Comparison of ENCODE assay signal across 8 cellular contexts in genomic region chr16:74296120-74296464, GRCh38. TPM values are rescaled to one million over a fixed set of nuclear protein-coding genes. Genes with fewer than 3 reads are reported as not detected.
DNase-seq lines count a peak whose midpoint lies in the region; ATAC-seq, FAIRE-seq and TF ChIP-seq lines count a peak whose summit lies in the region.

No MANE protein-coding gene starts in this region.

- peak overlapping the region; percentile 98 for H3K27ac Mint-ChIP-seq in activated T-cell treated with anti-CD3 and anti-CD28 coated beads, Interleukin-2, amount 50 U/mL, for 24 hours

- ATAC-seq in HG03045 (IDR thresholded peaks at IDR 0.05; ENCODE audit: unreplicated experiment) (peak; percentile 6), omental fat pad (ENCODE audit: low FRiP score) (no peak)

- FAIRE-seq in frontal cortex (lab: Jason Lieb, UNC) = no peak

- peaks cover 39% of the 10 kb centered on the region for H3K4me1 Mint-ChIP-seq in activated T-cell treated with anti-CD3 and anti-CD28 coated beads, Interleukin-2, amount 50 U/mL, for 24 hours (ENCODE audit: low read depth)

- H3K4me3 ChIP-seq in foreskin fibroblast (ENCODE audit: low read depth in 1 of 2, low read length in 2 of 2) = peak overlapping the region; percentile 76 to 91
- H3K4me3 ChIP-seq in skeletal muscle cell (ENCODE audit: low read depth, low read length) = peak overlapping the region; percentile 97

- H3K36me3 Mint-ChIP-seq in activated T-cell treated with anti-CD3 and anti-CD28 coated beads, Interleukin-2, amount 50 U/mL, for 24 hours (ENCODE audit: low read depth) = peaks cover 72% of the 10 kb centered on the region

- no peaks in the 10 kb centered on the region for H3K27me3 Mint-ChIP-seq in activated T-cell treated with anti-CD3 and anti-CD28 coated beads, Interleukin-2, amount 50 U/mL, for 24 hours

- peak overlapping the region; percentile 92 for H3K4me3 Mint-ChIP-seq in activated T-cell treated with anti-CD3 and anti-CD28 coated beads, Interleukin-2, amount 50 U/mL, for 24 hours

- H3K9me3 Mint-ChIP-seq in activated T-cell treated with anti-CD3 and anti-CD28 coated beads, Interleukin-2, amount 50 U/mL, for 24 hours = peaks cover 5% of the 10 kb centered on the region

- DNase-seq in activated T-cell treated with anti-CD3 and anti-CD28 coated beads, Interleukin-2, amount 50 U/mL, for 24 hours = no peak
- DNase-seq in activated T-cell treated with anti-CD3 and anti-CD28 coated beads for 4 hours (no peak), SW480 (ENCODE audit: low spot score) (peak; percentile 25), foreskin fibroblast (no peak), skeletal muscle cell (ENCODE audit: low read depth) (no peak), frontal cortex (ENCODE audit: low spot score in 2 of 2) (no peak), omental fat pad (ENCODE audit: low spot score) (no peak)

- TF ChIP-seq CTCF in foreskin fibroblast (IDR thresholded peaks at IDR 0.05; ENCODE audit: low read depth, low read length) (no peak), omental fat pad (IDR thresholded peaks at IDR 0.05) (no peak)

RNA-seq across cellular contexts. Expression of gene PSMD7, which starts 0.5 kb away (rescaled TPM):
- 38.7 TPM for total RNA-seq in frontal cortex
- 10 to 100 TPM; 62.3 to 99.8 (median 73.3) TPM for total RNA-seq in omental fat pad
